In the genomic region with DNA sequence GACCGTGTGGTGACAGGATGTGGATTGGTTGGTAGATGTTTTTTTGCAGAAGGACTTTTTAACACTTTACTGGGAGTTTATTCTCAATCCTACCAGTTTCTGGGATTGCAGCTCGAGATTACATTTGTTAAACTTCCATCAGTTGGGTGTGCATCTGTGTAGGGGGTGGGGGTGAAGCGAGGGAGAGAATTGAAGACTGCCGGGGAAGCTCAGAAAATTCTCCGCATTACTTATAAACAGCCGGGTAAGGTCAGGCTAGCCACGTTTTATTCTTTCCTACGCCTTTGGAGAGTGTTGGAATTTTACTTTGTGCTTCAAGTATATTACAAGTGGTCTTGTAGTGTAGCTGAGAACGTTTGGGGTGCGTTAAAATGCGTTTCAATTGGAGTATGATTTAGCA, we compare ENCODE assay signal across 8 cellular contexts. TPM values are rescaled to one million over a fixed set of nuclear protein-coding genes. Genes with fewer than 3 reads are reported as not detected.
DNase-seq lines count a peak whose midpoint lies in the region; ATAC-seq and TF ChIP-seq lines count a peak whose summit lies in the region.

No MANE protein-coding gene starts in this region.

- no peak for ATAC-seq in mucosa of descending colon
- ATAC-seq in HG03457 (IDR thresholded peaks at IDR 0.05; ENCODE audit: unreplicated experiment): no peak
- no peak for ATAC-seq in GM18868 (IDR thresholded peaks at IDR 0.05; ENCODE audit: unreplicated experiment)

- TF ChIP-seq CTCF in HL-60 (IDR thresholded peaks at IDR 0.05; ENCODE audit: insufficient read depth, low read length): no peak
- TF ChIP-seq CTCF in brain microvascular endothelial cell (IDR thresholded peaks at IDR 0.05; ENCODE audit: low read depth, low read length, missing control alignments): no peak
- TF ChIP-seq CTCF in mucosa of descending colon (IDR thresholded peaks at IDR 0.05): no peak

- no peaks in the 10 kb centered on the region for H3K4me1 ChIP-seq in mucosa of descending colon (ENCODE audit: low read depth)

- peak overlapping the region; percentile 63 for H3K4me3 ChIP-seq in HL-60 (replicated peaks; ENCODE audit: insufficient read depth, low read length)
- peak overlapping the region; percentile 72 for H3K4me3 ChIP-seq in brain microvascular endothelial cell (ENCODE audit: low read depth, low read length)
- H3K4me3 ChIP-seq in mucosa of descending colon: peak overlapping the region; percentile 43

- no peaks in the 10 kb centered on the region for H3K9me3 ChIP-seq in mucosa of descending colon

- intact Hi-C loops in mucosa of descending colon (cut with DNase I, micrococcal nuclease): loop anchor here in 1 of 2 donors (10.0 kb wide), 1 partner anchor 90 kb away; no protein-coding TSS in a partner anchor

- in situ Hi-C loops in brain microvascular endothelial cell (cut with HindIII; ENCODE audit: low pct_ligation_motif_present, low sequenced_read_pairs): no loop called here

- H3K27me3 ChIP-seq in HL-60 (ENCODE audit: insufficient read depth, poor library complexity, severe bottlenecking) (peaks cover 10% of the 10 kb centered on the region), brain microvascular endothelial cell (replicated peaks) (peaks cover 14% of the 10 kb centered on the region)

- DNase-seq in AG08396 (ENCODE audit: low spot score) (peak; percentile 17), HL-60 (ENCODE audit: low read depth in 1 of 2, low spot score in 1 of 2) (peak in 1 of 2 experiments; percentile 3), brain microvascular endothelial cell (no peak), mucosa of descending colon (peak in 1 of 3 donors; percentile 7)
- DNase-seq in activated effector memory CD4-positive, alpha-beta T cell treated with Interleukin-2 at 50 U/mL for 16 hours: no peak
- no peak for DNase-seq in stimulated activated CD4-positive, alpha-beta T cell treated with anti-CD3 and anti-CD28 coated beads, Interleukin-15, amount 100 ng/mL, for 24 hours

- H3K36me3 ChIP-seq in brain microvascular endothelial cell (replicated peaks) (no peaks in the 10 kb centered on the region), mucosa of descending colon (ENCODE audit: low read depth) (no peaks in the 10 kb centered on the region)

- H3K27ac ChIP-seq in HL-60 (replicated peaks): peak overlapping the region; percentile 64
- peak overlapping the region; percentile 14 for H3K27ac ChIP-seq in brain microvascular endothelial cell

RNA-seq across cellular contexts. Expression of gene PALS2, which starts 1.1 kb away (rescaled TPM):
- total RNA-seq in mucosa of descending colon: 10 to 100 TPM in 1 of 3 donors, 1 to 10 TPM in 2; 5.0 to 15.1 (median 7.2) TPM
